Comparison of ENCODE assay signal across 24 cellular contexts in the genomic region with DNA sequence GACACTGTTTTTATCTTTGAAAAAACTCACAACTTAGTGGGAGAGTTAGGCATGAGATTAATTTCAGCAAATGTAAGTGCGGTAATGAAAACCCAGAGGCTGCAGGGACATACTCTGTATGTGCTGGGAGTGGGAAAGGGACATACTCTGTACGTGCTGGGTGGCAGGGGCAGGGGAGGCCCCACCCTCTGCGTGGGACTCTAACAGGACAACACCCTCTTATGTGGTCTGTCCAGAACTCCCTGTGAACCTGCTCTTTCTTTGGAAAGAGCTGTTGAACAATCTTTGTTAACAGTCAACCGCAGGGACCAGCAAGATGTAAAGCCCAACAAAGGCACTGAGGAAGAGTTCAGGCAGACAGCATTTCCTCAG. TPM values are rescaled to one million over a fixed set of nuclear protein-coding genes. Genes with fewer than 3 reads are reported as not detected.
DNase-seq lines count a peak whose midpoint lies in the region; ATAC-seq, FAIRE-seq and TF ChIP-seq lines count a peak whose summit lies in the region.
"Had no signal": no experiment of that assay in that cellular context is flagged by ENCODE, and none has a peak within 500 bp of the region (broad histone marks: within the 10 kb centered on the region; RNA-seq: fewer than 3 reads in every experiment).

No MANE protein-coding gene starts in this region.

- H3K23ac ChIP-seq in mesenchymal stem cell (ENCODE audit: low read length in 2 of 2) = no peak overlapping the region

- no peaks in the 10 kb centered on the region for H3K9me1 ChIP-seq in K562 (ENCODE audit: control insufficient read depth, insufficient read depth, low read length)

- no peak overlapping the region for H2AK5ac ChIP-seq in mesenchymal stem cell (ENCODE audit: low read length, severe bottlenecking)

- no peaks in the 10 kb centered on the region for H3K27me3 ChIP-seq in RWPE2 (ENCODE audit: insufficient read depth, poor library complexity, severe bottlenecking)
- no peaks in the 10 kb centered on the region for H3K27me3 ChIP-seq in K562 (ENCODE audit: control insufficient read depth in 2 of 2, insufficient read depth in 2 of 2, low read length in 2 of 2)
- peaks cover 0 to 4% of the 10 kb centered on the region in 2 experiments for H3K27me3 ChIP-seq in mesenchymal stem cell (ENCODE audit: control insufficient read depth in 1 of 2, insufficient read depth in 1 of 2, low read length in 2 of 2)
- H3K27me3 ChIP-seq: BLaER1 had no signal

- H2BK5ac ChIP-seq in mesenchymal stem cell (ENCODE audit: low read depth, low read length, poor library complexity, severe bottlenecking) = no peak overlapping the region

- H3K18ac ChIP-seq in mesenchymal stem cell (ENCODE audit: low read depth in 1 of 2, low read length in 2 of 2) = peak overlapping the region; percentile 46 to 56

- no peak for TF ChIP-seq EP300 in K562 (IDR thresholded peaks at IDR 0.05; ENCODE audit: low read length)

- H3K9ac ChIP-seq in K562 (ENCODE audit: insufficient read depth in 1 of 2, low read depth in 2 of 2, low read length in 2 of 2) = no peak overlapping the region; a peak in 1 of 4 replicates
- H3K9ac ChIP-seq in mesenchymal stem cell (ENCODE audit: low read length) = no peak overlapping the region
- H3K9ac ChIP-seq: BLaER1 had no signal

- H3K9me3 ChIP-seq in RWPE2 (ENCODE audit: severe bottlenecking) (no peaks in the 10 kb centered on the region), K562 (replicated peaks; ENCODE audit: control insufficient read depth, insufficient read depth, low read depth, low read length) (no peaks in the 10 kb centered on the region), mesenchymal stem cell (ENCODE audit: control insufficient read depth, low read length) (no peaks in the 10 kb centered on the region)
- H3K9me3 ChIP-seq: BLaER1 had no signal

- H4K20me1 ChIP-seq in K562 (replicated peaks; ENCODE audit: control insufficient read depth, insufficient read depth, low read length) = no peaks in the 10 kb centered on the region
- H4K20me1 ChIP-seq: BLaER1 had no signal

- H2BK12ac ChIP-seq in mesenchymal stem cell (ENCODE audit: low read length in 2 of 2) = peak overlapping the region; percentile 64 to 99

- no peak overlapping the region for H3K4ac ChIP-seq in mesenchymal stem cell (ENCODE audit: low read depth in 1 of 2, low read length in 2 of 2)

- H2BK120ac ChIP-seq in mesenchymal stem cell (ENCODE audit: low read depth, low read length) = peak overlapping the region; percentile 2

- POLR2A ChIA-PET in K562 (lab: Yijun Ruan, JAX) = interaction anchor here (1.0 kb wide), 1 partner anchor 13 kb away, joined by 6 read pairs; no protein-coding TSS in a partner anchor

- intact Hi-C loops in K562 (cut with micrococcal nuclease) = no loop called here

- no peaks in the 10 kb centered on the region for H3K36me3 ChIP-seq in RWPE2 (ENCODE audit: low read depth)
- H3K36me3 ChIP-seq in K562 (ENCODE audit: control insufficient read depth, insufficient read depth, low read length) = no peaks in the 10 kb centered on the region
- peaks cover 6 to 28% of the 10 kb centered on the region in 2 experiments for H3K36me3 ChIP-seq in mesenchymal stem cell (ENCODE audit: control insufficient read depth in 1 of 2, insufficient read depth in 2 of 2, low read depth in 1 of 2, low read length in 2 of 2)

- peak overlapping the region in 1 of 2 experiments; percentile 76 for H3K14ac ChIP-seq in mesenchymal stem cell (ENCODE audit: low read length in 2 of 2)

- TF ChIP-seq POLR2A in K562 (conservative IDR thresholded peaks at IDR 0.05) = no peak

- BruUV-seq in K562 (replicated peaks; lab: Mats Ljungman, UMichigan) = no TSS peak

- DNase-seq in COLO829 (ENCODE audit: low spot score) (peak; percentile 28), RWPE2 (ENCODE audit: low spot score) (no peak), K562 (ENCODE audit: extremely low read depth in 1 of 4, low spot score in 3 of 4) (no peak), mesenchymal stem cell (no peak), left lobe of liver (ENCODE audit: low spot score) (no peak), foreskin melanocyte (no peak), ureter (ENCODE audit: low spot score) (no peak)
- DNase-seq in activated effector memory CD4-positive, alpha-beta T cell treated with anti-CD3 and anti-CD28 coated beads, Interleukin-2, amount 50 U/mL, for 16 hours = no peak
- DNase-seq: 8988T; CD4-positive, alpha-beta memory T cell; DMS 273 treated with DMSO at 0.1 percent for 48 hours; DND-41; EL; HCEC 1CT had no signal

- 16% methylated on average over 4 of the region's 4 CpGs for WGBS in K562 (ENCODE audit: insufficient coverage, low coverage, missing lambda C conversion rate)
- 77% methylated on average over 4 of the region's 4 CpGs for WGBS in mesenchymal stem cell

- CTCF ChIA-PET in K562 (lab: Yijun Ruan, JAX; ENCODE audit: low intra/inter-chr PET ratio) = no interaction called here

- H3K79me2 ChIP-seq in K562 (ENCODE audit: control insufficient read depth, insufficient read depth, low read length) = no peaks in the 10 kb centered on the region

- ATAC-seq in RWPE2 (ENCODE audit: low read depth) (peak; percentile 19; the same call in 2 of the 3 replicates), K562 (peak; percentile 56; the same call in 1 of the 3 replicates), left lobe of liver (no peak)
- ATAC-seq: GM12878, GM23338 had no signal

- H2BK15ac ChIP-seq in mesenchymal stem cell (ENCODE audit: low read depth, poor library complexity, severe bottlenecking) = no peak overlapping the region

- FAIRE-seq in K562 (lab: Jason Lieb, UNC) = no peak
- FAIRE-seq: GM12878, GM18507, H54 had no signal

- H4K91ac ChIP-seq in mesenchymal stem cell (ENCODE audit: low read length) = peak overlapping the region; percentile 5

- TF ChIP-seq CTCF in RWPE2 (IDR thresholded peaks at IDR 0.05; ENCODE audit: poor library complexity, severe bottlenecking) (no peak), K562 (IDR thresholded peaks at IDR 0.05 in 2 of 3, conservative IDR thresholded peaks at IDR 0.05 in 1 of 3; ENCODE audit: insufficient read depth in 2 of 3, low read depth in 1 of 3, low read length in 3 of 3) (no peak)

- H2AFZ ChIP-seq in K562 (ENCODE audit: low read depth, low read length) = no peak overlapping the region
- H2AFZ ChIP-seq in mesenchymal stem cell (ENCODE audit: low read depth, low read length) = peak overlapping the region; percentile 57
- H2AFZ ChIP-seq: GM23338 had no signal

- in situ Hi-C loops in K562 (cut with MboI) = loop anchor here (25.0 kb wide), 1 partner anchor 419 kb away; no protein-coding TSS in a partner anchor

- H3K4me3 ChIP-seq in RWPE2 (ENCODE audit: severe bottlenecking) = no peak overlapping the region
- H3K4me3 ChIP-seq in K562 = no peak overlapping the region
- no peak overlapping the region for H3K4me3 ChIP-seq in mesenchymal stem cell (ENCODE audit: insufficient read depth in 1 of 2, low read depth in 1 of 2, low read length in 2 of 2)
- H3K4me3 ChIP-seq: BLaER1, GM12878, GM23338 had no signal

- no peaks in the 10 kb centered on the region for H3K79me1 ChIP-seq in mesenchymal stem cell (replicated peaks; ENCODE audit: low read length, poor library complexity, severe bottlenecking)

- H3K4me1 ChIP-seq in RWPE2 (ENCODE audit: insufficient read depth, poor library complexity, severe bottlenecking) = no peaks in the 10 kb centered on the region
- peaks cover 0 to 14% of the 10 kb centered on the region in 2 experiments; a peak in 3 of 5 replicates for H3K4me1 ChIP-seq in K562 (replicated peaks in 1 of 2; ENCODE audit: control insufficient read depth in 2 of 2, insufficient read depth in 2 of 2, low read length in 2 of 2)
- peaks cover 11% of the 10 kb centered on the region for H3K4me1 ChIP-seq in mesenchymal stem cell (ENCODE audit: control insufficient read depth, insufficient read depth, low read depth, low read length)
- H3K4me1 ChIP-seq: BLaER1 had no signal

- no peak overlapping the region for H3K27ac ChIP-seq in RWPE2 (ENCODE audit: poor library complexity, severe bottlenecking)
- H3K27ac ChIP-seq in K562 (ENCODE audit: extremely low read depth, low read depth, low read length) = no peak overlapping the region; the same call in 2 of the 3 replicates
- H3K27ac ChIP-seq in mesenchymal stem cell (ENCODE audit: low read length, poor library complexity, severe bottlenecking) = no peak overlapping the region
- H3K27ac ChIP-seq: BLaER1 had no signal

- H3K4me2 ChIP-seq in K562 (ENCODE audit: insufficient read depth, low read length) (peak overlapping the region; percentile 51; the same call in 1 of the 2 replicates), mesenchymal stem cell (ENCODE audit: low read length, poor library complexity, severe bottlenecking) (no peak overlapping the region)
- H3K4me2 ChIP-seq: BLaER1, GM23338 had no signal

- peak overlapping the region; percentile 52 for H4K8ac ChIP-seq in mesenchymal stem cell (ENCODE audit: low read length)

- no peak for TF ChIP-seq RAD21 in K562 (CRISPR knock-in tag; conservative IDR thresholded peaks at IDR 0.05 in 1 of 2, IDR thresholded peaks at IDR 0.05 in 1 of 2)

TF ChIP-seq in K562, 482 proteins besides CTCF, POLR2A, EP300 and RAD21 (continues in another document):
- TF ChIP-seq PRPF4 (IDR thresholded peaks at IDR 0.05; ENCODE audit: insufficient read depth, low read depth, low read length, poor library complexity, severe bottlenecking) = no peak

RNA-seq across cellular contexts. Expression of a gene that starts 2.4 kb away (rescaled TPM):
- total RNA-seq in K562 (2011; cell fraction: chromatin; rRNA removed; ENCODE audit: low replicate concordance) = not detected in 2 replicates
- total RNA-seq in K562 (2011; cell fraction: nucleolus; rRNA removed) = not detected in 2 replicates
- total RNA-seq in K562 (2011; cell fraction: nucleoplasm; rRNA removed) = not detected in 2 replicates
- total RNA-seq in K562 (2014; rRNA removed) (not detected in 2 replicates), K562 (2014; rRNA removed; fragmentation: Illumina TruSeq; extraction: Trizol) (not detected in 2 replicates), K562 (2015; rRNA removed; fragmentation: Illumina TruSeq; extraction: Trizol) (not detected in 2 replicates), K562 (2021) (not detected in 2 replicates), left lobe of liver (not detected), ureter (not detected)
- polyA plus RNA-seq in K562 (2011; rRNA removed) (not detected in 2 replicates), K562 (2014; fragmentation: Illumina TruSeq; extraction: Trizol) (not detected in 2 replicates), K562 (2014; fragmentation: Nextera tagmentation; extraction: Ambion mirVana) (not detected), K562 (2014; rRNA removed) (not detected in 2 replicates)
- polyA plus RNA-seq in K562 (2011; cell fraction: cytosol; rRNA removed) = not detected in 2 replicates
- not detected in 2 replicates for polyA plus RNA-seq in K562 (2011; cell fraction: nucleus; rRNA removed)
- 0.08 and 0.46 TPM in 2 replicates for polyA plus RNA-seq in K562 (2012)
- not detected in 2 replicates for polyA minus RNA-seq in K562 (2011; rRNA and poly(A)+ RNA removed)
- not detected in 2 replicates for polyA minus RNA-seq in K562 (2011; cell fraction: cytosol; rRNA and poly(A)+ RNA removed)
- polyA minus RNA-seq in K562 (2011; cell fraction: nucleus; rRNA and poly(A)+ RNA removed) = not detected in 2 replicates
- polyA plus RNA-seq in mesenchymal stem cell (2013, experiment 1 of 2) = not detected
- polyA plus RNA-seq in mesenchymal stem cell (2013, experiment 2 of 2) = not detected
- total RNA-seq: A673; CD4-positive, alpha-beta memory T cell; G401; GM23338; HT-29 had no signal
- polyA plus RNA-seq: AG04450, CD14-positive monocyte, GM23338 had no signal
